Comparison of ENCODE assay signal across 16 cellular contexts in genomic region chr9:88927510-88927909, GRCh38.
DNase-seq lines count a peak whose midpoint lies in the region; ATAC-seq and TF ChIP-seq lines count a peak whose summit lies in the region.
"Had no signal": no experiment of that assay in that cellular context is flagged by ENCODE, and none has a peak within 500 bp of the region (broad histone marks: within the 10 kb centered on the region; RNA-seq: fewer than 3 reads in every experiment).

No MANE protein-coding gene starts in this region.

- no peak overlapping the region for H4K8ac ChIP-seq in neuronal stem cell (ENCODE audit: low read depth, low read length)

- H3K9me3 Mint-ChIP-seq in nephron progenitor cell: peaks cover 33% of the 10 kb centered on the region
- H3K9me3 Mint-ChIP-seq in activated T-helper 1 cell treated with anti-CD3 and anti-CD28 coated beads, Interleukin-12 subunit alpha, Interleukin-12 subunit beta, Interleukin-2, Interleukin-4 antibody, amounts not matched to agents 30 ng/mL and 10 ng/mL and 1 ng/mL, durations not matched to agents 14 hours and 24 hours and 36 hours: no peaks in the 10 kb centered on the region
- H3K9me3 Mint-ChIP-seq: central memory CD8-positive, alpha-beta T cell had no signal

- no peak overlapping the region for H2BK5ac ChIP-seq in neuronal stem cell (ENCODE audit: low read length)

- no peak overlapping the region for H2BK12ac ChIP-seq in neuronal stem cell (ENCODE audit: low read length)

- intact Hi-C loops in activated T-helper 1 cell treated with anti-CD3 and anti-CD28 coated beads, Interleukin-12 subunit alpha, Interleukin-12 subunit beta, Interleukin-2, Interleukin-4 antibody, amounts not matched to agents 30 ng/mL and 10 ng/mL and 1 ng/mL, durations not matched to agents 14 hours and 24 hours and 36 hours (cut with micrococcal nuclease): no loop called here

- no peak overlapping the region for H2AFZ ChIP-seq in neuronal stem cell (ENCODE audit: low read length)

- H3K4me2 ChIP-seq in neuronal stem cell (ENCODE audit: insufficient read depth, low read length, poor library complexity, severe bottlenecking): no peak overlapping the region

- H3K9me3 ChIP-seq in neuronal stem cell (replicated peaks in 1 of 2; ENCODE audit: control insufficient read depth in 2 of 2, insufficient read depth in 1 of 2, low read depth in 1 of 2, low read length in 2 of 2): peaks cover 4 to 17% of the 10 kb centered on the region in 2 donors
- H3K9me3 ChIP-seq: neutrophil, upper lobe of left lung had no signal

- ATAC-seq in GM19468 (IDR thresholded peaks at IDR 0.05; ENCODE audit: extremely low read depth, unreplicated experiment): peak; percentile 56
- ATAC-seq in HG02973 (IDR thresholded peaks at IDR 0.05; ENCODE audit: unreplicated experiment): peak; percentile 84
- ATAC-seq: activated CD8-positive, alpha-beta memory T cell treated with anti-CD3 and anti-CD28 coated beads, Interleukin-2, amount 10 ng/mL, durations not matched to agents 7 days and 5 days had no signal

- H3K9ac ChIP-seq in neuronal stem cell (ENCODE audit: low read depth, low read length, poor library complexity): no peak overlapping the region

- no peaks in the 10 kb centered on the region for H3K27me3 Mint-ChIP-seq in nephron progenitor cell (ENCODE audit: low read depth, poor library complexity)
- H3K27me3 Mint-ChIP-seq in activated T-helper 1 cell treated with anti-CD3 and anti-CD28 coated beads, Interleukin-12 subunit alpha, Interleukin-12 subunit beta, Interleukin-2, Interleukin-4 antibody, amounts not matched to agents 30 ng/mL and 10 ng/mL and 1 ng/mL, durations not matched to agents 14 hours and 24 hours and 36 hours (ENCODE audit: insufficient read depth): peaks cover 10% of the 10 kb centered on the region

- no peaks in the 10 kb centered on the region for H3K36me3 ChIP-seq in neuronal stem cell (replicated peaks in 1 of 2; ENCODE audit: control insufficient read depth in 2 of 2, insufficient read depth in 2 of 2, low read length in 2 of 2)
- H3K36me3 ChIP-seq: neutrophil, upper lobe of left lung had no signal

- no peak overlapping the region for H2BK15ac ChIP-seq in neuronal stem cell (ENCODE audit: low read length)

- no peaks in the 10 kb centered on the region for H3K79me1 ChIP-seq in neuronal stem cell (ENCODE audit: low read depth, low read length)

- H3K27ac ChIP-seq in neuronal stem cell (replicated peaks; ENCODE audit: low read length): no peak overlapping the region
- H3K27ac ChIP-seq: epithelial cell of prostate, neutrophil, VCaP had no signal

- H3K23ac ChIP-seq in neuronal stem cell (ENCODE audit: low read depth, low read length, poor library complexity): no peak overlapping the region

- no peaks in the 10 kb centered on the region for H3K4me1 ChIP-seq in neuronal stem cell (ENCODE audit: control insufficient read depth in 2 of 2, insufficient read depth in 1 of 2, low read depth in 1 of 2, low read length in 2 of 2)

- H3K4me1 Mint-ChIP-seq in nephron progenitor cell: peaks cover 6% of the 10 kb centered on the region
- H3K4me1 Mint-ChIP-seq in activated T-helper 1 cell treated with anti-CD3 and anti-CD28 coated beads, Interleukin-12 subunit alpha, Interleukin-12 subunit beta, Interleukin-2, Interleukin-4 antibody, amounts not matched to agents 30 ng/mL and 10 ng/mL and 1 ng/mL, durations not matched to agents 14 hours and 24 hours and 36 hours (ENCODE audit: low read depth): peaks cover 6% of the 10 kb centered on the region

- no peak overlapping the region for H2AK5ac ChIP-seq in neuronal stem cell (ENCODE audit: low read depth, low read length)

- H3K18ac ChIP-seq in neuronal stem cell (ENCODE audit: low read length): no peak overlapping the region

- no peak overlapping the region for H3K4me3 ChIP-seq in neuronal stem cell (ENCODE audit: low read length in 2 of 2)
- H3K4me3 ChIP-seq: upper lobe of left lung had no signal

- H3K4ac ChIP-seq in neuronal stem cell (ENCODE audit: low read length): no peak overlapping the region

- H3K4me3 Mint-ChIP-seq in nephron progenitor cell: no peak overlapping the region
- H3K4me3 Mint-ChIP-seq in activated T-helper 1 cell treated with anti-CD3 and anti-CD28 coated beads, Interleukin-12 subunit alpha, Interleukin-12 subunit beta, Interleukin-2, Interleukin-4 antibody, amounts not matched to agents 30 ng/mL and 10 ng/mL and 1 ng/mL, durations not matched to agents 14 hours and 24 hours and 36 hours: no peak overlapping the region
- H3K4me3 Mint-ChIP-seq: activated CD8-positive, alpha-beta memory T cell treated with anti-CD3 and anti-CD28 coated beads, Interleukin-2, amount 10 ng/mL, durations not matched to agents 7 days and 5 days; activated naive CD8-positive, alpha-beta T cell; central memory CD8-positive, alpha-beta T cell had no signal

- TF ChIP-seq CTCF in nephron progenitor cell (IDR thresholded peaks at IDR 0.05): no peak

- H3K36me3 Mint-ChIP-seq in nephron progenitor cell (ENCODE audit: low read depth): peaks cover 9% of the 10 kb centered on the region
- H3K36me3 Mint-ChIP-seq in activated T-helper 1 cell treated with anti-CD3 and anti-CD28 coated beads, Interleukin-12 subunit alpha, Interleukin-12 subunit beta, Interleukin-2, Interleukin-4 antibody, amounts not matched to agents 30 ng/mL and 10 ng/mL and 1 ng/mL, durations not matched to agents 14 hours and 24 hours and 36 hours (ENCODE audit: low read depth): no peaks in the 10 kb centered on the region
- H3K36me3 Mint-ChIP-seq: activated CD8-positive, alpha-beta memory T cell treated with anti-CD3 and anti-CD28 coated beads, Interleukin-2, amount 10 ng/mL, durations not matched to agents 7 days and 5 days had no signal

- no peak overlapping the region for H3K14ac ChIP-seq in neuronal stem cell (ENCODE audit: low read length)

- DNase-seq in NOMO-1 treated with DMSO at 0.1 percent for 48 hours (lab: John Stamatoyannopoulos, UW; ENCODE audit: unreplicated experiment): peak; percentile 88
- DNase-seq in nephron progenitor cell: no peak
- no peak for DNase-seq in stimulated activated CD4-positive, alpha-beta T cell treated with anti-CD3 and anti-CD28 coated beads, Interleukin-4, amount 100 ng/mL, for 1 hour
- DNase-seq in NCI-H82 treated with DMSO at 0.1 percent for 48 hours (lab: John Stamatoyannopoulos, UW; ENCODE audit: unreplicated experiment): no peak
- DNase-seq in activated T-helper 1 cell treated with anti-CD3 and anti-CD28 coated beads, Interleukin-12 subunit alpha, Interleukin-12 subunit beta, Interleukin-2, Interleukin-4 antibody, amounts not matched to agents 30 ng/mL and 10 ng/mL and 1 ng/mL, durations not matched to agents 14 hours and 24 hours and 36 hours (ENCODE audit: low spot score): no peak
- DNase-seq in neuronal stem cell (ENCODE audit: low spot score): no peak
- DNase-seq: activated CD8-positive, alpha-beta memory T cell treated with anti-CD3 and anti-CD28 coated beads, Interleukin-2, amount 10 ng/mL, durations not matched to agents 7 days and 5 days; KG1; upper lobe of left lung had no signal

- no peak overlapping the region for H2BK120ac ChIP-seq in neuronal stem cell (ENCODE audit: low read depth, low read length)

- peak overlapping the region; percentile 57 for H3K27ac Mint-ChIP-seq in nephron progenitor cell
- no peak overlapping the region for H3K27ac Mint-ChIP-seq in activated T-helper 1 cell treated with anti-CD3 and anti-CD28 coated beads, Interleukin-12 subunit alpha, Interleukin-12 subunit beta, Interleukin-2, Interleukin-4 antibody, amounts not matched to agents 30 ng/mL and 10 ng/mL and 1 ng/mL, durations not matched to agents 14 hours and 24 hours and 36 hours
- H3K27ac Mint-ChIP-seq: activated CD8-positive, alpha-beta memory T cell treated with anti-CD3 and anti-CD28 coated beads, Interleukin-2, amount 10 ng/mL, durations not matched to agents 7 days and 5 days; activated naive CD8-positive, alpha-beta T cell had no signal

- no CpG with 5 or more reads among the region's 3 CpGs for WGBS in neuronal stem cell (ENCODE audit: extremely low coverage in 2 of 2, insufficient read length in 2 of 2, insufficient replicate concordance in 1 of 2), 2 donors

- H4K91ac ChIP-seq in neuronal stem cell (ENCODE audit: low read depth, low read length, poor library complexity): no peak overlapping the region

- H3K27me3 ChIP-seq in neuronal stem cell (ENCODE audit: control insufficient read depth in 3 of 3, insufficient read depth in 3 of 3, low read depth in 1 of 3, low read length in 3 of 3): no peaks in the 10 kb centered on the region
- H3K27me3 ChIP-seq: neutrophil, upper lobe of left lung had no signal
